Comparison of ENCODE assay signal across 8 cellular contexts in genomic region chr18:49510393-49511115, GRCh38. TPM values are rescaled to one million over a fixed set of nuclear protein-coding genes. Genes with fewer than 3 reads are reported as not detected.
DNase-seq lines count a peak whose midpoint lies in the region; ATAC-seq, FAIRE-seq and TF ChIP-seq lines count a peak whose summit lies in the region.

No MANE protein-coding gene starts in this region.

- no peaks in the 10 kb centered on the region for H3K36me3 ChIP-seq in Karpas-422 (ENCODE audit: insufficient read depth, low read length)
- H3K36me3 ChIP-seq in Peyer's patch = no peaks in the 10 kb centered on the region
- H3K36me3 ChIP-seq in gastroesophageal sphincter = no peaks in the 10 kb centered on the region

- H3K27ac Mint-ChIP-seq in progenitor cell of endocrine pancreas = no peak overlapping the region

- no peaks in the 10 kb centered on the region for H4K20me1 ChIP-seq in Karpas-422 (ENCODE audit: insufficient read depth, low read depth, low read length)

- H3K4me3 ChIP-seq in Karpas-422 (ENCODE audit: low read length) = no peak overlapping the region
- H3K4me3 ChIP-seq in Peyer's patch = no peak overlapping the region
- no peak overlapping the region for H3K4me3 ChIP-seq in gastroesophageal sphincter

- DNase-seq in D721Med (ENCODE audit: insufficient read length, low spot score) (no peak), Karpas-422 (peak; percentile 85), Peyer's patch (peak in 2 of 3 donors; percentile 62 to 69), progenitor cell of endocrine pancreas (ENCODE audit: low spot score, unreplicated experiment) (peak; percentile 36), mesenteric fat pad (ENCODE audit: low spot score) (no peak)
- peak; percentile 12 to 20 for DNase-seq in activated T-helper 1 cell treated with anti-CD3 and anti-CD28 coated beads, Interleukin-2, amount 50 U/mL, for 16 hours (ENCODE audit: low read depth in 1 of 2, low spot score in 1 of 2)

- H3K4me1 ChIP-seq in Karpas-422 (ENCODE audit: low read length) (no peaks in the 10 kb centered on the region), Peyer's patch (no peaks in the 10 kb centered on the region), gastroesophageal sphincter (no peaks in the 10 kb centered on the region)

- TF ChIP-seq CTCF in D721Med (IDR thresholded peaks at IDR 0.05; ENCODE audit: insufficient read depth, missing control alignments) (peak; percentile 84), Peyer's patch (IDR thresholded peaks at IDR 0.05) (peak in 5 of 6 experiments; percentile 56 to 83 (median 74)), gastroesophageal sphincter (IDR thresholded peaks at IDR 0.05) (peak in 3 of 4 experiments; percentile 52 to 84 (median 67)), progenitor cell of endocrine pancreas (IDR thresholded peaks at IDR 0.05; ENCODE audit: unreplicated experiment) (peak; percentile 93)

- no peaks in the 10 kb centered on the region for H3K4me1 Mint-ChIP-seq in progenitor cell of endocrine pancreas (ENCODE audit: low read depth)

- peak; percentile 35 for FAIRE-seq in D721Med (lab: Jason Lieb, UNC)

- H3K4me3 Mint-ChIP-seq in progenitor cell of endocrine pancreas (ENCODE audit: low read depth) = no peak overlapping the region

- no peaks in the 10 kb centered on the region for H3K9me2 ChIP-seq in Karpas-422 (replicated peaks; ENCODE audit: insufficient read depth, low read length)

- no peaks in the 10 kb centered on the region for H3K79me2 ChIP-seq in Karpas-422 (ENCODE audit: low read length)

- H3K9me3 ChIP-seq in Karpas-422 (ENCODE audit: low read length) = no peaks in the 10 kb centered on the region
- H3K9me3 ChIP-seq in Peyer's patch = no peaks in the 10 kb centered on the region
- H3K9me3 ChIP-seq in gastroesophageal sphincter = no peaks in the 10 kb centered on the region

- no peaks in the 10 kb centered on the region for H3K27me3 Mint-ChIP-seq in progenitor cell of endocrine pancreas

- peak; percentile 41 for ATAC-seq in gastroesophageal sphincter
- no peak for ATAC-seq in HG03045 (IDR thresholded peaks at IDR 0.05; ENCODE audit: unreplicated experiment)

- no peak overlapping the region for H2AFZ ChIP-seq in Karpas-422 (ENCODE audit: low read length)

- no peak for TF ChIP-seq EP300 in gastroesophageal sphincter (IDR thresholded peaks at IDR 0.05)

- H3K27ac ChIP-seq in Karpas-422 (ENCODE audit: low read length) = no peak overlapping the region
- no peak overlapping the region for H3K27ac ChIP-seq in Peyer's patch
- no peak overlapping the region for H3K27ac ChIP-seq in gastroesophageal sphincter

- H3K9ac ChIP-seq in Karpas-422 (ENCODE audit: low read length) = no peak overlapping the region

- 32 to 42% methylated on average over 6 to 9 of the region's 12 CpGs for WGBS in gastroesophageal sphincter (ENCODE audit: low coverage in 1 of 2), 2 donors

- no peak for TF ChIP-seq POLR2A in Peyer's patch (IDR thresholded peaks at IDR 0.05)
- TF ChIP-seq POLR2A in gastroesophageal sphincter (IDR thresholded peaks at IDR 0.05) = no peak

- H3K36me3 Mint-ChIP-seq in progenitor cell of endocrine pancreas (ENCODE audit: insufficient read depth) = no peaks in the 10 kb centered on the region

- H3K4me2 ChIP-seq in Karpas-422 (ENCODE audit: low read depth, low read length, poor library complexity, severe bottlenecking) = no peak overlapping the region

- no peaks in the 10 kb centered on the region for H3K9me3 Mint-ChIP-seq in progenitor cell of endocrine pancreas (ENCODE audit: low read depth)

- no peaks in the 10 kb centered on the region for H3K27me3 ChIP-seq in Karpas-422 (ENCODE audit: low read length)
- no peaks in the 10 kb centered on the region for H3K27me3 ChIP-seq in Peyer's patch
- H3K27me3 ChIP-seq in gastroesophageal sphincter = peaks cover 17% of the 10 kb centered on the region

RNA-seq across cellular contexts. Expression of gene RPL17, which starts 18.3 kb away (rescaled TPM):
- total RNA-seq in Karpas-422 (2014; rRNA removed; shearing (Covaris generic); ENCODE audit: low replicate concordance) = 3,471 and 4,272 TPM in 2 replicates
- 1,000 to 10,000 TPM in 2 of 4 donors, 100 to 1,000 TPM in 2; 845 to 1,874 (median 991) TPM for total RNA-seq in Peyer's patch
- total RNA-seq in gastroesophageal sphincter = 1,000 to 10,000 TPM in 3 of 4 donors, 100 to 1,000 TPM in 1; 816 to 2,355 (median 1,855) TPM
- 1,835 and 1,920 TPM in 2 replicates for total RNA-seq in progenitor cell of endocrine pancreas
- 1,175 TPM for total RNA-seq in mesenteric fat pad

RNA-seq across cellular contexts. Expression of gene C18orf32, which starts 23.5 kb away (rescaled TPM):
- 21.0 and 24.9 TPM in 2 replicates for total RNA-seq in Karpas-422 (2014; rRNA removed; shearing (Covaris generic); ENCODE audit: low replicate concordance)
- total RNA-seq in Peyer's patch = 10 to 100 TPM in 3 of 4 donors, 1 to 10 TPM in 1; 8.3 to 51.3 (median 26.5) TPM
- total RNA-seq in gastroesophageal sphincter = 10 to 100 TPM; 38.9 to 64.0 (median 48.2) TPM
- total RNA-seq in progenitor cell of endocrine pancreas = 55.6 and 58.1 TPM in 2 replicates
- 46.5 TPM for total RNA-seq in mesenteric fat pad

RNA-seq across cellular contexts. Expression of gene DYM, which starts 50.1 kb away (rescaled TPM):
- 92.4 and 117 TPM in 2 replicates for total RNA-seq in Karpas-422 (2014; rRNA removed; shearing (Covaris generic); ENCODE audit: low replicate concordance)
- total RNA-seq in Peyer's patch = 100 to 1,000 TPM in 1 of 4 donors, 10 to 100 TPM in 3; 36.4 to 134 (median 76.0) TPM
- total RNA-seq in gastroesophageal sphincter = 100 to 1,000 TPM in 1 of 4 donors, 10 to 100 TPM in 3; 57.1 to 106 (median 79.4) TPM
- 81.9 and 82.8 TPM in 2 replicates for total RNA-seq in progenitor cell of endocrine pancreas
- total RNA-seq in mesenteric fat pad = 60.8 TPM

RNA-seq across cellular contexts. Expression of gene LIPG, which starts 51.3 kb away (rescaled TPM):
- total RNA-seq in Karpas-422 (2014; rRNA removed; shearing (Covaris generic); ENCODE audit: low replicate concordance) = not detected in 2 replicates
- total RNA-seq in Peyer's patch = 10 to 100 TPM; 19.3 to 63.5 (median 35.7) TPM
- 10 to 100 TPM in 1 of 4 donors, under 1 TPM in 3; 0.12 to 12.4 (median 0.46) TPM for total RNA-seq in gastroesophageal sphincter
- total RNA-seq in progenitor cell of endocrine pancreas = 34.1 and 34.4 TPM in 2 replicates
- 2.2 TPM for total RNA-seq in mesenteric fat pad

Comparison
In these comparisons a context has a peak if more than half of its experiments do, and no peak if none do; other contexts are left out.
1. DNase-seq: peak in Karpas-422 (single experiment), Peyer's patch (2 of 3), activated T-helper 1 cell treated with anti-CD3 and anti-CD28 coated beads, Interleukin-2, amount 50 U/mL, for 16 hours (2 of 2) and progenitor cell of endocrine pancreas (single experiment); none in D721Med (single experiment) and mesenteric fat pad (single experiment).
2. Peak in every context shown above with its lines, with median percentiles within 50 percentile points of each other: CTCF ChIP-seq.